In genomic region chr5:81234801-81235200, GRCh38 we compare ENCODE assay signal across 17 cellular contexts. TPM values are rescaled to one million over a fixed set of nuclear protein-coding genes. Genes with fewer than 3 reads are reported as not detected.
DNase-seq lines count a peak whose midpoint lies in the region; ATAC-seq and TF ChIP-seq lines count a peak whose summit lies in the region.
"Had no signal": no experiment of that assay in that cellular context is flagged by ENCODE, and none has a peak within 500 bp of the region (broad histone marks: within the 10 kb centered on the region; RNA-seq: fewer than 3 reads in every experiment).

No MANE protein-coding gene starts in this region.

- peaks cover 58% of the 10 kb centered on the region for H3K4me1 ChIP-seq in psoas muscle

- ATAC-seq in Right ventricle myocardium inferior (peak; percentile 42), psoas muscle (peak in 3 of 4 donors; percentile 6 to 27 (median 7)), GM21367 (IDR thresholded peaks at IDR 0.05; ENCODE audit: unreplicated experiment) (no peak), HG02571 (IDR thresholded peaks at IDR 0.05; ENCODE audit: unreplicated experiment) (no peak), HG02763 (IDR thresholded peaks at IDR 0.05; ENCODE audit: unreplicated experiment) (no peak)
- peak; percentile 14 for ATAC-seq in effector memory CD8-positive, alpha-beta T cell (replicated peaks)
- ATAC-seq: GM12878, HCT116, lower lobe of right lung, natural killer cell had no signal

- H3K36me3 Mint-ChIP-seq in effector memory CD8-positive, alpha-beta T cell (ENCODE audit: insufficient read depth), result peaks cover 5% of the 10 kb centered on the region
- H3K36me3 Mint-ChIP-seq: natural killer cell had no signal

- peak overlapping the region; percentile 78 for H3K4me3 ChIP-seq in psoas muscle
- H3K4me3 ChIP-seq: GM12878, lower lobe of right lung had no signal

- no peak overlapping the region for H3K27ac Mint-ChIP-seq in effector memory CD8-positive, alpha-beta T cell
- H3K27ac Mint-ChIP-seq: activated naive CD4-positive, alpha-beta T cell treated with anti-CD3 and anti-CD28 coated beads for 36 hours; natural killer cell had no signal

- 25 to 31% (median 27%) methylated on average over 3 of the region's 3 CpGs for WGBS in psoas muscle, 3 donors

- peaks cover 0 to 4% of the 10 kb centered on the region in 2 donors for H3K36me3 ChIP-seq in psoas muscle (ENCODE audit: insufficient read depth in 1 of 2, low read depth in 1 of 2)
- H3K36me3 ChIP-seq: lower lobe of right lung had no signal

- H3K9me3 Mint-ChIP-seq in effector memory CD8-positive, alpha-beta T cell, result no peaks in the 10 kb centered on the region
- H3K9me3 Mint-ChIP-seq: activated naive CD4-positive, alpha-beta T cell treated with anti-CD3 and anti-CD28 coated beads for 36 hours; central memory CD8-positive, alpha-beta T cell; natural killer cell had no signal

- peaks cover 0 to 3% of the 10 kb centered on the region in 2 donors for H3K4me1 Mint-ChIP-seq in effector memory CD8-positive, alpha-beta T cell (ENCODE audit: low read depth in 2 of 2)

- no peaks in the 10 kb centered on the region for H3K27me3 ChIP-seq in psoas muscle (ENCODE audit: insufficient read depth in 3 of 3, low read length in 2 of 3)

- no peak for DNase-seq in Right ventricle myocardium inferior (ENCODE audit: missing footprints)
- no peak for DNase-seq in cardiac septum (ENCODE audit: low spot score)
- no peak for DNase-seq in effector memory CD8-positive, alpha-beta T cell
- peak in 1 of 2 donors; percentile 59 for DNase-seq in psoas muscle
- no peak for DNase-seq in NK-92 (lab: John Stamatoyannopoulos, UW; ENCODE audit: unreplicated experiment)
- DNase-seq: activated naive CD4-positive, alpha-beta T cell treated with anti-CD3 and anti-CD28 coated beads for 36 hours; lower lobe of right lung; MM.1S; natural killer cell; NCI-H2029 treated with DMSO at 0.1 percent for 48 hours; stimulated activated CD4-positive, alpha-beta T cell treated with anti-CD3 and anti-CD28 coated beads, Interleukin-1b, Interleukin-23, amount 100 ng/mL, for 48 hours had no signal

- H3K9me3 ChIP-seq in psoas muscle, result no peaks in the 10 kb centered on the region
- H3K9me3 ChIP-seq: lower lobe of right lung had no signal

- H3K27ac ChIP-seq in psoas muscle, result peak overlapping the region; percentile 98
- H3K27ac ChIP-seq: lower lobe of right lung had no signal

- H3K27me3 Mint-ChIP-seq in effector memory CD8-positive, alpha-beta T cell, result no peaks in the 10 kb centered on the region
- H3K27me3 Mint-ChIP-seq: central memory CD8-positive, alpha-beta T cell had no signal

- no peak overlapping the region for H3K4me3 Mint-ChIP-seq in effector memory CD8-positive, alpha-beta T cell
- H3K4me3 Mint-ChIP-seq: activated naive CD4-positive, alpha-beta T cell treated with anti-CD3 and anti-CD28 coated beads for 36 hours; central memory CD8-positive, alpha-beta T cell; natural killer cell had no signal

- intact Hi-C loops in Right ventricle myocardium inferior (cut with DNase I), result no loop called here
- intact Hi-C loops in cardiac septum (cut with DNase I), result loop anchor here (5.0 kb wide), 1 partner anchor 68 kb away; the partner anchor contains the start of gene ZCCHC9
- intact Hi-C loops in psoas muscle (cut with DNase I), result loop anchor here in 1 of 2 donors (5.0 kb wide), 1 partner anchor 62 kb away; no protein-coding TSS in a partner anchor

- TF ChIP-seq CTCF in psoas muscle (IDR thresholded peaks at IDR 0.05), result no peak

RNA-seq across cellular contexts. Expression of gene CKMT2, which starts 1.7 kb away (rescaled TPM):
- total RNA-seq in Right ventricle myocardium inferior (1,804 TPM), cardiac septum (1,231 TPM), psoas muscle (100 to 1,000 TPM; 517 to 907 (median 611) TPM)
- polyA plus RNA-seq in psoas muscle, result 1,000 to 10,000 TPM in 1 of 3 donors, 100 to 1,000 TPM in 2; 606 to 1,358 (median 830) TPM
- total RNA-seq: activated naive CD4-positive, alpha-beta T cell treated with anti-CD3 and anti-CD28 coated beads for 36 hours; GM12878; natural killer cell had no signal

Comparison
In these comparisons a context has a peak if more than half of its experiments do, and no peak if none do; other contexts are left out.
1. ATAC-seq: peak in Right ventricle myocardium inferior (single experiment), effector memory CD8-positive, alpha-beta T cell (single experiment) and psoas muscle (3 of 4); none in GM21367 (single experiment), HG02571 (single experiment) and HG02763 (single experiment).